ENCODE assay signal across 28 cellular contexts in genomic region chr13:88461272-88462009, GRCh38.
"Had no signal": no experiment of that assay in that cellular context is flagged by ENCODE, and none has a peak within 500 bp of the region (broad histone marks: within the 10 kb centered on the region; RNA-seq: fewer than 3 reads in every experiment).

No MANE protein-coding gene starts in this region.

- H3K36me3 Mint-ChIP-seq: activated CD8-positive, alpha-beta memory T cell treated with anti-CD3 and anti-CD28 coated beads, Interleukin-2, amount 10 ng/mL, durations not matched to agents 7 days and 5 days; activated naive CD4-positive, alpha-beta T cell treated with anti-CD3 and anti-CD28 coated beads, Interleukin-2, amount 50 U/mL, for 72 hours; naive thymus-derived CD4-positive, alpha-beta T cell; stimulated activated naive B cell treated with anti-CD40 and anti-IgM and Interleukin-4, amounts not matched to agents 10 μg/mL and 1 μg/mL and 100 μg/mL, for 72 hours had no signal

- H3K9me3 ChIP-seq: gastrocnemius medialis, pancreas, prostate gland, sigmoid colon, stomach, thyroid gland, upper lobe of left lung, vagina had no signal

- H3K27me3 Mint-ChIP-seq: activated CD8-positive, alpha-beta memory T cell treated with anti-CD3 and anti-CD28 coated beads, Interleukin-2, amount 10 ng/mL, durations not matched to agents 7 days and 5 days; stimulated activated naive B cell treated with anti-CD40 and anti-IgM and Interleukin-4, amounts not matched to agents 10 μg/mL and 1 μg/mL and 100 μg/mL, for 72 hours had no signal

- H3K4me1 ChIP-seq: gastrocnemius medialis, pancreas, prostate gland, sigmoid colon, stomach, thyroid gland, upper lobe of left lung, vagina had no signal

- H3K9me3 Mint-ChIP-seq: activated naive CD4-positive, alpha-beta T cell treated with anti-CD3 and anti-CD28 coated beads, Interleukin-2, amount 50 U/mL, for 72 hours; stimulated activated naive B cell treated with anti-CD40 and anti-IgM and Interleukin-4, amounts not matched to agents 10 μg/mL and 1 μg/mL and 100 μg/mL, for 72 hours; T-helper 1 cell treated with Interleukin-12 subunit alpha and Interleukin-12 subunit beta and Interleukin-4 antibody, amounts not matched to agents 30 μg/mL and 1 μg/mL, for 36 hours had no signal

- ATAC-seq: activated CD8-positive, alpha-beta memory T cell treated with anti-CD3 and anti-CD28 coated beads, Interleukin-2, amount 10 ng/mL, durations not matched to agents 7 days and 5 days; activated CD8-positive, alpha-beta T cell treated with anti-CD3 and anti-CD28 coated beads, Interleukin-2, amount 10 ng/mL, durations not matched to agents 7 days and 5 days; activated naive CD4-positive, alpha-beta T cell treated with anti-CD3 and anti-CD28 coated beads, Interleukin-2, amount 50 U/mL, for 72 hours; gastrocnemius medialis; left colon; naive thymus-derived CD4-positive, alpha-beta T cell; pancreas; stimulated activated naive B cell treated with anti-CD40 and anti-IgM and Interleukin-4, amounts not matched to agents 10 μg/mL and 1 μg/mL and 100 μg/mL, for 72 hours had no signal

- H3K27ac ChIP-seq: gastrocnemius medialis, pancreas, prostate gland, sigmoid colon, stomach, thyroid gland, upper lobe of left lung, vagina, WERI-Rb-1 had no signal

- H3K4me3 ChIP-seq: gastrocnemius medialis, pancreas, prostate gland, sigmoid colon, stomach, thyroid gland, upper lobe of left lung, vagina had no signal

- H3K4me3 Mint-ChIP-seq: activated CD8-positive, alpha-beta memory T cell treated with anti-CD3 and anti-CD28 coated beads, Interleukin-2, amount 10 ng/mL, durations not matched to agents 7 days and 5 days; activated CD8-positive, alpha-beta T cell treated with anti-CD3 and anti-CD28 coated beads, Interleukin-2, amount 10 ng/mL, durations not matched to agents 7 days and 5 days; naive thymus-derived CD4-positive, alpha-beta T cell; stimulated activated naive B cell treated with anti-CD40 and anti-IgM and Interleukin-4, amounts not matched to agents 10 μg/mL and 1 μg/mL and 100 μg/mL, for 72 hours; T-helper 1 cell treated with Interleukin-12 subunit alpha and Interleukin-12 subunit beta and Interleukin-4 antibody, amounts not matched to agents 30 μg/mL and 1 μg/mL, for 36 hours had no signal

- H3K27ac Mint-ChIP-seq: activated CD8-positive, alpha-beta memory T cell treated with anti-CD3 and anti-CD28 coated beads, Interleukin-2, amount 10 ng/mL, durations not matched to agents 7 days and 5 days; activated CD8-positive, alpha-beta T cell treated with anti-CD3 and anti-CD28 coated beads, Interleukin-2, amount 10 ng/mL, durations not matched to agents 7 days and 5 days; activated naive CD4-positive, alpha-beta T cell treated with anti-CD3 and anti-CD28 coated beads, Interleukin-2, amount 50 U/mL, for 72 hours; activated T-helper 2 cell treated with anti-CD3 and anti-CD28 coated beads, Interferon-gamma antibody, Interleukin-2, Interleukin-4, amounts not matched to agents 10 μg/mL and 5 μg/mL and 100 μg/mL, durations not matched to agents 14 hours and 24 hours and 36 hours; naive thymus-derived CD4-positive, alpha-beta T cell; stimulated activated naive B cell treated with anti-CD40 and anti-IgM and Interleukin-4, amounts not matched to agents 10 μg/mL and 1 μg/mL and 100 μg/mL, for 72 hours; T-helper 1 cell treated with Interleukin-12 subunit alpha and Interleukin-12 subunit beta and Interleukin-4 antibody, amounts not matched to agents 30 μg/mL and 1 μg/mL, for 36 hours had no signal

- DNase-seq: activated CD4-positive, CD25-positive, alpha-beta regulatory T cell treated with anti-CD3 and anti-CD28 coated beads, Interleukin-2, amount 50 U/mL, for 72 hours; activated CD8-positive, alpha-beta memory T cell treated with anti-CD3 and anti-CD28 coated beads, Interleukin-2, amount 10 ng/mL, durations not matched to agents 7 days and 5 days; activated CD8-positive, alpha-beta T cell treated with anti-CD3 and anti-CD28 coated beads, Interleukin-2, amount 10 ng/mL, durations not matched to agents 7 days and 5 days; activated naive CD4-positive, alpha-beta T cell; activated T-cell treated with anti-CD3 and anti-CD28 coated beads, Interleukin-2, amount 50 U/mL, for 48 hours; effector memory CD4-positive, alpha-beta T cell; erythroblast; gastrocnemius medialis; glutamatergic neuron; left colon; midbrain; naive thymus-derived CD4-positive, alpha-beta T cell; nucleus accumbens; pancreas; retina; sigmoid colon; small intestine; stimulated activated naive B cell treated with anti-CD40 and anti-IgM and Interleukin-4, amounts not matched to agents 10 μg/mL and 1 μg/mL and 100 μg/mL, for 72 hours; stomach; T-helper 9 cell; thyroid gland; upper lobe of left lung; WERI-Rb-1 had no signal

- H3K36me3 ChIP-seq: gastrocnemius medialis, pancreas, prostate gland, sigmoid colon, stomach, thyroid gland, upper lobe of left lung, vagina, WERI-Rb-1 had no signal

- H3K27me3 ChIP-seq: gastrocnemius medialis, pancreas, sigmoid colon, stomach, thyroid gland, upper lobe of left lung, vagina had no signal

- H3K4me1 Mint-ChIP-seq: activated CD8-positive, alpha-beta memory T cell treated with anti-CD3 and anti-CD28 coated beads, Interleukin-2, amount 10 ng/mL, durations not matched to agents 7 days and 5 days; naive thymus-derived CD4-positive, alpha-beta T cell had no signal
